In the genomic region with DNA sequence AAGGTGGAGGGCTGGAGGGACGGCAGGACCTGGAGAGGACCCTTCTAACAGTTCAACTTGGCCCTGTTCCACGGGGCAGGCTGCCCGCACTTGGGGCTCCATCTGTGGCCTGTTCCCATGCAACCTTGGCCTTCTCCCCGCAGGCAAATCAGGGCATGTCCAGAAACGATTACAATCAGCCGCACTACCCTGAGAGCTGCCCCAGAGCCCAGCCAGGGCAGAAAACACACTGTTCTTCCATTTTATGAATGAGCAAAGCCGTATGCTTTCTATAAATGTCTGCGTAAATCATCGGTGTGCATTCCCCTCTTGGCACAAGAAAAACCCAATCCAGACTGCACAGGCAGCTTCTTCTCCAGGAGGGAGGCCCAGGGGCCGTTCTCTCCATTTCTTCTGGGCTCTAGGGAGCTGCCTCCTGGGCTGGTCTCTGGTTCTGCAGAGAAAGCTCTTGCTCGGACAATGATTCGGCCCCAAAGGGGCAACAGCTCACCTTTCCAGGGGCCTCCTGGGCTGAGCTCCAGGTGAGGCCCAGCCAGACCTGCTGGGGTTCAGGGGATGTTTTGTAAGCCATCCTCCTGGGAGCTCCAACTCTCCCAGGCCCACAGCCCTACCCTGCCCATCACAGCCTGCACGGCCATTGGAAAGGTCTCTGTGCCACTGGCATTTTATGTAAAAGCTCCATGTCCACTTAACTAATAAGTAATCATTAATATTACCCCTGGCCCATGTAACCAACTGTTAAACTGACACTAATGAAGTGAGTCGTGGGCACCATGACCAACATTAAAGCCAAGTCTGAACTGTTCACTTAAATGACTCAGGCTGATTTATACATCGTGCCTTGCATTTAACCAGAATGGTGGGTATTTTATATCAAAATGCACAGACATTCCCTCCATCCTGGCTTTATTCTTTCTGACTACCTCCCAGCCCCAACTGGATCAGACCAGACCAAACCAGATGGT, we compare ENCODE assay signal across 24 cellular contexts.
DNase-seq lines count a peak whose midpoint lies in the region; ATAC-seq and TF ChIP-seq lines count a peak whose summit lies in the region.
"Had no signal": no experiment of that assay in that cellular context is flagged by ENCODE, and none has a peak within 500 bp of the region (broad histone marks: within the 10 kb centered on the region; RNA-seq: fewer than 3 reads in every experiment).

No MANE protein-coding gene starts in this region.

- peak; percentile 66 for DNase-seq in DMS79 treated with DMSO at 0.1 percent for 48 hours (lab: John Stamatoyannopoulos, UW)
- peak; percentile 96 for DNase-seq in NCI-H446 treated with DMSO at 0.1 percent for 48 hours (lab: John Stamatoyannopoulos, UW)
- DNase-seq in caudate nucleus (lab: John Stamatoyannopoulos, UW): peak in 14 of 61 donors; percentile 4 to 38 (median 19)
- no peak for DNase-seq in activated CD4-positive, alpha-beta T cell treated with anti-CD3 and anti-CD28 coated beads, Interleukin-2, amount 50 U/mL, for 1 hour
- DNase-seq in GM20000 (ENCODE audit: low spot score): no peak
- DNase-seq: activated CD8-positive, alpha-beta memory T cell treated with anti-CD3 and anti-CD28 coated beads, Interleukin-2, amount 50 U/mL, for 48 hours; activated naive CD8-positive, alpha-beta T cell treated with anti-CD3 and anti-CD28 coated beads, Interleukin-2, amount 50 U/mL, for 24 hours; KG1; left cardiac atrium; naive thymus-derived CD8-positive, alpha-beta T cell; NCI-H187 treated with DMSO at 0.1 percent for 48 hours; NCI-H345; ovary; sigmoid colon; SJCRH30; T-helper 17 cell; upper lobe of right lung had no signal

- peaks cover 3% of the 10 kb centered on the region for H3K36me3 Mint-ChIP-seq in nephron (ENCODE audit: low read depth)
- H3K36me3 Mint-ChIP-seq: CD14-positive monocyte had no signal

- peaks cover 12% of the 10 kb centered on the region for H3K9me3 Mint-ChIP-seq in nephron
- H3K9me3 Mint-ChIP-seq: activated naive CD8-positive, alpha-beta T cell treated with anti-CD3 and anti-CD28 coated beads, Interleukin-2, amount 50 U/mL, for 24 hours; activated T-helper 2 cell treated with anti-CD3 and anti-CD28 coated beads, Interferon-gamma antibody, Interleukin-2, Interleukin-4, amounts not matched to agents 10 μg/mL and 5 μg/mL and 100 μg/mL, durations not matched to agents 14 hours and 24 hours and 36 hours had no signal

- H3K27ac ChIP-seq in caudate nucleus (ENCODE audit: low read depth, low read length): peak overlapping the region; percentile 18
- H3K27ac ChIP-seq: body of pancreas, coronary artery, ovary, sigmoid colon, SJCRH30, upper lobe of right lung had no signal

- no peak for TF ChIP-seq CTCF in nephron (IDR thresholded peaks at IDR 0.05; ENCODE audit: unreplicated experiment in 3 of 3)
- TF ChIP-seq CTCF in GM20000 (IDR thresholded peaks at IDR 0.05; ENCODE audit: extremely low read depth, missing control alignments): no peak

- no peak overlapping the region for H3K4me3 Mint-ChIP-seq in nephron
- H3K4me3 Mint-ChIP-seq: activated naive CD8-positive, alpha-beta T cell treated with anti-CD3 and anti-CD28 coated beads, Interleukin-2, amount 50 U/mL, for 24 hours; naive thymus-derived CD8-positive, alpha-beta T cell; T-helper 17 cell had no signal

- H3K27me3 Mint-ChIP-seq in nephron (ENCODE audit: low read depth): peaks cover 33% of the 10 kb centered on the region
- H3K27me3 Mint-ChIP-seq: activated naive CD8-positive, alpha-beta T cell treated with anti-CD3 and anti-CD28 coated beads, Interleukin-2, amount 50 U/mL, for 24 hours had no signal

- no peak for ATAC-seq in HG03354 (IDR thresholded peaks at IDR 0.05; ENCODE audit: poor library complexity, severe bottlenecking, unreplicated experiment)
- ATAC-seq: activated naive CD8-positive, alpha-beta T cell treated with anti-CD3 and anti-CD28 coated beads, Interleukin-2, amount 50 U/mL, for 24 hours; body of pancreas; HCT116; left cardiac atrium; naive thymus-derived CD8-positive, alpha-beta T cell; T-helper 17 cell; upper lobe of right lung had no signal

- peaks cover 30% of the 10 kb centered on the region for H3K4me1 Mint-ChIP-seq in nephron
- H3K4me1 Mint-ChIP-seq: activated naive CD8-positive, alpha-beta T cell treated with anti-CD3 and anti-CD28 coated beads, Interleukin-2, amount 50 U/mL, for 24 hours; CD14-positive monocyte; T-helper 17 cell had no signal

- H3K27ac Mint-ChIP-seq in nephron: peak overlapping the region in 2 of 3 experiments; percentile 38 to 55
- H3K27ac Mint-ChIP-seq: activated naive CD8-positive, alpha-beta T cell treated with anti-CD3 and anti-CD28 coated beads, Interleukin-2, amount 50 U/mL, for 24 hours; activated T-helper 2 cell treated with anti-CD3 and anti-CD28 coated beads, Interferon-gamma antibody, Interleukin-2, Interleukin-4, amounts not matched to agents 10 μg/mL and 5 μg/mL and 100 μg/mL, durations not matched to agents 14 hours and 24 hours and 36 hours; CD14-positive monocyte; naive thymus-derived CD8-positive, alpha-beta T cell; T-helper 17 cell had no signal

Comparison
In these comparisons a context has a peak if more than half of its experiments do, and no peak if none do; other contexts are left out.
1. DNase-seq: peak in DMS79 treated with DMSO at 0.1 percent for 48 hours (single experiment) and NCI-H446 treated with DMSO at 0.1 percent for 48 hours (single experiment); none in activated CD4-positive, alpha-beta T cell treated with anti-CD3 and anti-CD28 coated beads, Interleukin-2, amount 50 U/mL, for 1 hour (single experiment) and GM20000 (single experiment).